ENCODE assay signal across 14 cellular contexts in the genomic region with DNA sequence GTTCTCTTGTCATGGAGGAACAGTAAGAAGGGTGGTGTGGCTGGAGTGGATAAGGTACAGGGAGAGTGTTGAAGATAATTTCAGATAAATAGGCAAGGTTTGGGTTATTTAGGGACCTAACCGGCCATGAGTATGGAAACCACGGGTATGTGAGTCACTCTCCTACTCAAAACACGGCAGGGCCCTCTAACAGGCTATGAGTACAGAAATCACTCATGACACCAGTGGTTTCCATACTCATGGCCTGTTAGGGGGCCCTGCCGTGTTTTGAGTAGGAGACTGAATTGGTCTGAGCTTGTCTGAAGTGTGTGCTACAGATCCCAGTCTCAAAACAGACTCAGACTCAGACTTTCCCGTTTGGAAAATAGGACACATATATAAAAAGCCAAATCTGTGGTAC.
"Had no signal": no experiment of that assay in that cellular context is flagged by ENCODE, and none has a peak within 500 bp of the region (broad histone marks: within the 10 kb centered on the region; RNA-seq: fewer than 3 reads in every experiment).

No MANE protein-coding gene starts in this region.

- DNase-seq: activated CD4-positive, alpha-beta memory T cell treated with anti-CD3 and anti-CD28 coated beads, Interleukin-2, amount 10 ng/mL, durations not matched to agents 7 days and 5 days; activated CD4-positive, alpha-beta T cell treated with anti-CD3 and anti-CD28 coated beads for 4 hours; activated CD8-positive, alpha-beta memory T cell treated with anti-CD3 and anti-CD28 coated beads, Interleukin-2, amount 50 U/mL, for 4 hours; activated gamma-delta T cell treated with Interleukin-2 at 50 U/mL for 16 hours; activated T-cell treated with anti-CD3 and anti-CD28 coated beads, Interleukin-2, amount 50 U/mL, for 72 hours; cortex of kidney; effector CD4-positive, alpha-beta T cell; foreskin melanocyte; head of caudate nucleus; mesenchymal stem cell; naive thymus-derived CD8-positive, alpha-beta T cell; thyroid gland had no signal

- ATAC-seq: activated T-cell treated with anti-CD3 and anti-CD28 coated beads, Interleukin-2, amount 50 U/mL, for 72 hours; naive thymus-derived CD8-positive, alpha-beta T cell; stimulated activated effector memory CD8-positive, alpha-beta T cell treated with anti-CD3 and anti-CD28 coated beads, Interleukin-12 subunit alpha, Interleukin-12 subunit beta, amount 100 ng/mL, for 72 hours; WTC11 had no signal
